ENCODE assay signal across 8 cellular contexts in the genomic region with DNA sequence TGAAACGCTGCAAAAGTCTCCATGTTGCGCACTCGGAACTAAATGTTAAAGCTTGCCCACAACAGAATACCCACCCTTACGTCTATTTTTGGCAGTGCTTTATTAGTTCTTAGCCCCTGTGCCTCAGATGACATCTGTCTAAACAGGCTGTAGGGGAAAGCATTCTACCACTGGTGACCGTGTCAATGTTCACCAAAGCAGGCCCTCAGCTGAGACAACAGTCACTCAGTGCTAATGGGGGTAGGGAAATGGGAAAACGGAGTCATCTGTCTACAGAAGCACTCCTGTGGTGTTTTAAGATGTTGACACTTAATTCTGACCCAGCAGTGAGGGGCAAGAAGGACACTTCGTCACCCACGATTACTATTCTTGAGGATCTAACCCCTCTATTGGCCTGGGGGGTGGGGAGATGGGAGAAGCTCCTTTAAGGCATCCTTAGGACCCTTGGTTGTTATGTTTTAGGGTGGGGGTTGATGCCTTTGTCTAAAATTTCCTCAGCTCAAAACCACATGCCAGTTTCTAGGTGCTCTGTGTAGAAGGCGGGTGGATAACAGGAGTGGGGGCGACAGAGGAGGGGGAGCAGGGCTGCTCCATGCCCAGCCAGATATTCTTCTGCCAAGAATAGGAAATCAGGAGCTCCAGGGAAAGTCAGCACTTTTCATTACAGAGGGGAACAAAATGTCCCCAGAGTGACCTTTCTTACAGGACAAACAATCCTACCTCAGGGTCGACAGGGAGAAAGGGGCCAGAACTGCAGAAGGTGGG. TPM values are rescaled to one million over a fixed set of nuclear protein-coding genes. Genes with fewer than 3 reads are reported as not detected.
A peak's percentile ranks its signal among the peaks of the same experiment; 100 is the strongest.
DNase-seq lines count a peak whose midpoint lies in the region; ATAC-seq and TF ChIP-seq lines count a peak whose summit lies in the region.
"Had no signal": no experiment of that assay in that cellular context is flagged by ENCODE, and none has a peak within 500 bp of the region (broad histone marks: within the 10 kb centered on the region; RNA-seq: fewer than 3 reads in every experiment).

No MANE protein-coding gene starts in this region.

- intact Hi-C loops in activated naive CD4-positive, alpha-beta T cell treated with anti-CD3 and anti-CD28 coated beads for 36 hours (cut with micrococcal nuclease), result no loop called here

- DNase-seq in COLO668 (lab: John Stamatoyannopoulos, UW; ENCODE audit: unreplicated experiment), result peak; percentile 9
- DNase-seq in naive B cell, result no peak
- no peak for DNase-seq in brain microvascular endothelial cell
- no peak for DNase-seq in activated naive CD4-positive, alpha-beta T cell treated with anti-CD3 and anti-CD28 coated beads for 36 hours
- no peak for DNase-seq in DMS 273 (lab: John Stamatoyannopoulos, UW; ENCODE audit: unreplicated experiment)
- DNase-seq: DMS153 had no signal

- ATAC-seq in naive B cell (ENCODE audit: low read depth in 2 of 2), result no peak

- peaks cover 0 to 3% (median 0%) of the 10 kb centered on the region in 5 experiments for H3K9me3 Mint-ChIP-seq in brain
- H3K9me3 Mint-ChIP-seq in naive B cell, result peaks cover 0 to 3% (median 0%) of the 10 kb centered on the region in 7 donors
- no peaks in the 10 kb centered on the region for H3K9me3 Mint-ChIP-seq in activated naive CD4-positive, alpha-beta T cell treated with anti-CD3 and anti-CD28 coated beads for 36 hours

- in situ Hi-C loops in brain microvascular endothelial cell (cut with HindIII; ENCODE audit: low pct_ligation_motif_present, low sequenced_read_pairs), result no loop called here

- H3K27ac ChIP-seq in brain microvascular endothelial cell, result no peak overlapping the region

- TF ChIP-seq CTCF in brain (conservative IDR thresholded peaks at IDR 0.05) (no peak), brain microvascular endothelial cell (IDR thresholded peaks at IDR 0.05; ENCODE audit: low read depth, low read length, missing control alignments) (no peak)

- peaks cover 63% of the 10 kb centered on the region for H3K4me1 Mint-ChIP-seq in brain
- peaks cover 26 to 40% (median 29%) of the 10 kb centered on the region in 3 donors for H3K4me1 Mint-ChIP-seq in naive B cell
- H3K4me1 Mint-ChIP-seq in activated naive CD4-positive, alpha-beta T cell treated with anti-CD3 and anti-CD28 coated beads for 36 hours (ENCODE audit: low read depth), result peaks cover 10% of the 10 kb centered on the region

- H3K36me3 Mint-ChIP-seq in brain (peaks cover 22% of the 10 kb centered on the region), naive B cell (peaks cover 0 to 9% of the 10 kb centered on the region in 2 donors)
- no peaks in the 10 kb centered on the region for H3K36me3 Mint-ChIP-seq in activated naive CD4-positive, alpha-beta T cell treated with anti-CD3 and anti-CD28 coated beads for 36 hours (ENCODE audit: low read depth)

- peak overlapping the region; percentile 39 to 95 (median 94) for H3K27ac Mint-ChIP-seq in brain
- peak overlapping the region in 1 of 6 donors; percentile 3 for H3K27ac Mint-ChIP-seq in naive B cell
- H3K27ac Mint-ChIP-seq in activated naive CD4-positive, alpha-beta T cell treated with anti-CD3 and anti-CD28 coated beads for 36 hours, result no peak overlapping the region

- no peaks in the 10 kb centered on the region for H3K36me3 ChIP-seq in brain microvascular endothelial cell (replicated peaks)

- peaks cover 25% of the 10 kb centered on the region for H3K27me3 ChIP-seq in brain microvascular endothelial cell (replicated peaks)

- no peak overlapping the region for H3K4me3 ChIP-seq in brain microvascular endothelial cell (ENCODE audit: low read depth, low read length)

- CTCF ChIA-PET in activated naive CD4-positive, alpha-beta T cell treated with anti-CD3 and anti-CD28 coated beads for 36 hours (lab: Charles Lee), result interaction anchor here (0.6 to 3.3 kb wide), 9 partner anchors 8 to 113 kb away, joined by 3 to 12 read pairs (median 5); a partner anchor contains a TSS

- H3K27me3 Mint-ChIP-seq in brain, result peaks cover 6% of the 10 kb centered on the region
- H3K27me3 Mint-ChIP-seq in naive B cell, result peaks cover 34 to 59% (median 53%) of the 10 kb centered on the region in 3 donors
- H3K27me3 Mint-ChIP-seq in activated naive CD4-positive, alpha-beta T cell treated with anti-CD3 and anti-CD28 coated beads for 36 hours (ENCODE audit: low read depth), result peaks cover 34% of the 10 kb centered on the region

- peak overlapping the region; percentile 73 to 85 (median 79) for H3K4me3 Mint-ChIP-seq in brain
- peak overlapping the region in 7 of 8 donors; percentile 15 to 82 (median 59) for H3K4me3 Mint-ChIP-seq in naive B cell
- no peak overlapping the region for H3K4me3 Mint-ChIP-seq in activated naive CD4-positive, alpha-beta T cell treated with anti-CD3 and anti-CD28 coated beads for 36 hours

RNA-seq across cellular contexts. Expression of a gene that starts 15.6 kb away (rescaled TPM):
- polyA plus RNA-seq in brain (ENCODE audit: insufficient read depth, low read depth, low replicate concordance) (not detected), naive B cell (ENCODE audit: low read depth in 6 of 6) (not detected)
- total RNA-seq in activated naive CD4-positive, alpha-beta T cell treated with anti-CD3 and anti-CD28 coated beads for 36 hours, result not detected
- total RNA-seq: fibroblast of lung had no signal
- polyA plus RNA-seq: fibroblast of lung had no signal

RNA-seq across cellular contexts. Expression of a gene that starts 19.3 kb away (rescaled TPM):
- 10.1 TPM for polyA plus RNA-seq in brain (ENCODE audit: insufficient read depth, low read depth, low replicate concordance)
- not detected for polyA plus RNA-seq in naive B cell (ENCODE audit: low read depth in 6 of 6)
- total RNA-seq in activated naive CD4-positive, alpha-beta T cell treated with anti-CD3 and anti-CD28 coated beads for 36 hours, result under 1 TPM; 0.35 to 0.57 TPM

RNA-seq across cellular contexts. Expression of a gene that starts 21.5 kb away (rescaled TPM):
- polyA plus RNA-seq in brain (ENCODE audit: insufficient read depth, low read depth, low replicate concordance) (13.2 TPM), naive B cell (ENCODE audit: low read depth in 6 of 6) (not detected)
- not detected for total RNA-seq in activated naive CD4-positive, alpha-beta T cell treated with anti-CD3 and anti-CD28 coated beads for 36 hours

RNA-seq across cellular contexts. Expression of a gene that starts 27.8 kb away (rescaled TPM):
- polyA plus RNA-seq in brain (ENCODE audit: insufficient read depth, low read depth, low replicate concordance), result 52.0 TPM
- polyA plus RNA-seq in naive B cell (ENCODE audit: low read depth in 6 of 6), result 10 to 100 TPM; 48.8 to 98.6 (median 58.0) TPM
- total RNA-seq in activated naive CD4-positive, alpha-beta T cell treated with anti-CD3 and anti-CD28 coated beads for 36 hours, result 10 to 100 TPM; 46.1 to 47.0 TPM

RNA-seq across cellular contexts. Expression of a gene that starts 45.2 kb away (rescaled TPM):
- polyA plus RNA-seq in brain (ENCODE audit: insufficient read depth, low read depth, low replicate concordance) (58.3 TPM), naive B cell (ENCODE audit: low read depth in 6 of 6) (not detected)
- total RNA-seq in activated naive CD4-positive, alpha-beta T cell treated with anti-CD3 and anti-CD28 coated beads for 36 hours, result 1 to 10 TPM; 8.0 to 8.4 TPM

Comparison
In these comparisons a context has a peak if more than half of its experiments do, and no peak if none do; other contexts are left out.
1. RNA of a gene that starts 19.3 kb away (polyA plus RNA-seq): 10.1 TPM in brain (single experiment); not detected in naive B cell; every median in the first group is over 10 times any median in the second.
2. RNA of a gene that starts 21.5 kb away (polyA plus RNA-seq): 13.2 TPM in brain (single experiment); not detected in naive B cell; every median in the first group is over 10 times any median in the second.